In the genomic region with DNA sequence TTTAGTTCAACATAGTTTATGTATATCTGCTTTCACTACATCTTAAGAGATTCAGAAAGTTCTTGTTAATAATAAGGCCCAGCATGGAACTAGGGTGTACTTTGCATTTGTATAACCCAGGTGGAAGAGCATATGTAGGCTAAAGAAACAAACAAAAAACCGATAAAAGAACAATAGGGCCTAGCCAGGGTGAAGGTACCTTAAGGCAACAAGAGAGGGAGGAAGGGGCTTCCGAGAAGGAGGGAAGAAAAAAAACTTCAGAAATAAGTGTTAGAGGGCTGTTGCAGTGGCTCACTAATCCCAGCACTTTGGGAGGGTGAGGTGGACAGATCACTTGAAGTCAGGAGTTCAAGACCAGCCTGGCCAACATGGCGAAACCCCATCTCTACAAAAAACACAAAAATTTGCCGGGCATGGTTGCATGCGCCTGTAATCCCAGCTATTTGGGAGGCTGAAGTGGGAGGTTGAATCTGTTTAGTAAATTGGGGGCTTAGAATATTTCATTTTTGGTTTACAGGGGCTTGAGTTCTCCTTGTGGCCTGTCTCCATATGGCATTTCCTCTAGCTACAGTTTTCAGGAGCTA, we compare ENCODE assay signal across 32 cellular contexts. TPM values are rescaled to one million over a fixed set of nuclear protein-coding genes. Genes with fewer than 3 reads are reported as not detected.
"Had no signal": no experiment of that assay in that cellular context is flagged by ENCODE, and none has a peak within 500 bp of the region (broad histone marks: within the 10 kb centered on the region; RNA-seq: fewer than 3 reads in every experiment).

No MANE protein-coding gene starts in this region.

- H3K36me3 ChIP-seq: WERI-Rb-1 had no signal

- H3K27ac ChIP-seq: WERI-Rb-1 had no signal

- DNase-seq: activated CD4-positive, alpha-beta T cell treated with anti-CD3 and anti-CD28 coated beads, Interleukin-2, amount 10 ng/mL, durations not matched to agents 24 days and 14 days; activated CD4-positive, alpha-beta T cell treated with anti-CD3 and anti-CD28 coated beads, Interleukin-2, amount 50 U/mL, for 4 hours; activated CD8-positive, alpha-beta T cell treated with anti-CD3 and anti-CD28 coated beads for 36 hours; activated effector memory CD4-positive, alpha-beta T cell treated with anti-CD3 and anti-CD28 coated beads, Interleukin-2, amount 50 U/mL, for 16 hours; activated naive CD4-positive, alpha-beta T cell; activated naive CD4-positive, alpha-beta T cell treated with anti-CD3 and anti-CD28 coated beads, Interleukin-2, amount 50 U/mL, for 16 hours; activated naive CD8-positive, alpha-beta T cell treated with anti-CD3 and anti-CD28 coated beads for 36 hours; activated T-cell treated with anti-CD3 and anti-CD28 coated beads, Interleukin-2, amount 50 U/mL, for 1 hour; activated T-cell treated with anti-CD3 and anti-CD28 coated beads, Interleukin-2, amount 50 U/mL, for 72 hours; amniotic stem cell; aorta; Karpas-422; KBM-7; NCI-H1105; NCI-H1417 treated with DMSO at 0.1 percent for 48 hours; NCI-H187 treated with DMSO at 0.1 percent for 48 hours; NCI-H2081; NCI-H2171 treated with DMSO at 0.1 percent for 48 hours; NCI-H2227 treated with DMSO at 0.1 percent for 48 hours; NCI-H446 treated with DMSO at 0.1 percent for 48 hours; NCI-H524 treated with DMSO at 0.1 percent for 48 hours; NK-92 treated with Interleukin-12 subunit alpha and Interleukin-12 subunit beta, amount 100 ng/mL, for 24 hours; OCI-M1; Right ventricle myocardium superior; T1000; WERI-Rb-1 had no signal

RNA-seq across cellular contexts. Expression of gene SPATA45, which starts 4.7 kb away (rescaled TPM):
- total RNA-seq: activated CD4-positive, alpha-beta T cell treated with anti-CD3 and anti-CD28 coated beads, Interleukin-2, amount 10 ng/mL, durations not matched to agents 24 days and 14 days; activated CD8-positive, alpha-beta memory T cell treated with anti-CD3 and anti-CD28 coated beads for 36 hours; activated CD8-positive, alpha-beta T cell treated with anti-CD3 and anti-CD28 coated beads for 36 hours; activated naive CD8-positive, alpha-beta T cell treated with anti-CD3 and anti-CD28 coated beads for 36 hours; activated T-cell treated with anti-CD3 and anti-CD28 coated beads, Interleukin-2, amount 50 U/mL, for 72 hours; activated T-helper 17 cell treated with anti-CD3 and anti-CD28 coated beads, Interleukin-2, amount 50 U/mL, for 72 hours; cardiac septum; MCF 10A; Right ventricle myocardium superior; T-helper 1 cell treated with Interleukin-12 subunit alpha and Interleukin-12 subunit beta and Interleukin-4 antibody, amounts not matched to agents 30 ng/mL and 1 ng/mL, for 36 hours; T-helper 2 cell treated with Interferon-gamma antibody and Interleukin-4, amounts not matched to agents 100 ng/mL and 5 ng/mL, for 36 hours had no signal
- polyA plus RNA-seq: aorta had no signal
